10 cellular contexts compared by ENCODE assay signal in the genomic region with DNA sequence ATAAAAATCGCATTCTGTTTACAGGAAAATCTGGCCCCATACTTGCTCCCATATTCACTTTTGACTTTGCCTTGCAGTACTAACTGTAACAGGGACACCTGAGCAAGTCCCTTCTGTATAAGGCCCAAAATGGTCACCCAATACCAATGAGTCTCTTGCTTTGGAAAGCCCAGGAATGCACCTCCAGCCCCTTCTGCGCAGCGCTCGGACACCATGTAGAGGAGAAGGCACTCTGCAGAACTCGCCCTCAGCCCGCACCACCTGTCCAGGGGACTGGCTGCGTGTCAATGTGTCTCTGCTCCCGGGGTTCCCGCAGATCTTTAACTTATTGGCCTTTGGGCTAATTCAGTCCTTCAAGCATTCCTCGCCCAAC. TPM values are rescaled to one million over a fixed set of nuclear protein-coding genes. Genes with fewer than 3 reads are reported as not detected.
DNase-seq lines count a peak whose midpoint lies in the region; ATAC-seq and TF ChIP-seq lines count a peak whose summit lies in the region.
"Had no signal": no experiment of that assay in that cellular context is flagged by ENCODE, and none has a peak within 500 bp of the region (broad histone marks: within the 10 kb centered on the region; RNA-seq: fewer than 3 reads in every experiment).

No MANE protein-coding gene starts in this region.

- H3K27me3 Mint-ChIP-seq in brain = peaks cover 16% of the 10 kb centered on the region

- H3K4me3 Mint-ChIP-seq in brain = peak overlapping the region in 3 of 5 experiments; percentile 16 to 50 (median 20)

- peak overlapping the region; percentile 12 to 94 (median 90) for H3K27ac Mint-ChIP-seq in brain

- no peak for TF ChIP-seq EP300 in ovary (IDR thresholded peaks at IDR 0.05)

- intact Hi-C loops in ovary (cut with DNase I) = loop anchor here (1.0 to 5.0 kb wide), 3 partner anchors 112 to 114 kb away; no protein-coding TSS in a partner anchor

- no peaks in the 10 kb centered on the region for H3K9me3 ChIP-seq in ovary
- H3K9me3 ChIP-seq: ascending aorta, mucosa of descending colon had no signal

- H3K4me1 Mint-ChIP-seq in brain = peaks cover 32% of the 10 kb centered on the region

- WGBS in ovary, 3 donors = 23 to 37% (median 29%) methylated on average over 10 of the region's 10 CpGs

- H3K27ac ChIP-seq in ovary = peak overlapping the region in 1 of 2 donors; percentile 51
- H3K27ac ChIP-seq: ascending aorta had no signal

- TF ChIP-seq CTCF in brain (conservative IDR thresholded peaks at IDR 0.05) (peak; percentile 12 to 25), ovary (IDR thresholded peaks at IDR 0.05) (no peak)

- TF ChIP-seq POLR2A in ovary (IDR thresholded peaks at IDR 0.05) = no peak

- no peaks in the 10 kb centered on the region for H3K36me3 ChIP-seq in ovary
- H3K36me3 ChIP-seq: ascending aorta had no signal

- ATAC-seq in GM18511 (IDR thresholded peaks at IDR 0.05; ENCODE audit: unreplicated experiment) (peak; percentile 9), HG03066 (IDR thresholded peaks at IDR 0.05; ENCODE audit: low read depth, unreplicated experiment) (peak; percentile 7), GM18868 (IDR thresholded peaks at IDR 0.05; ENCODE audit: unreplicated experiment) (no peak)

- peaks cover 2% of the 10 kb centered on the region for H3K4me1 ChIP-seq in ovary (ENCODE audit: insufficient read depth)
- H3K4me1 ChIP-seq: ascending aorta had no signal

- peaks cover 0 to 3% (median 0%) of the 10 kb centered on the region in 5 experiments for H3K9me3 Mint-ChIP-seq in brain

- H3K27me3 ChIP-seq in ovary = no peaks in the 10 kb centered on the region
- H3K27me3 ChIP-seq: ascending aorta had no signal

- no peaks in the 10 kb centered on the region for H3K36me3 Mint-ChIP-seq in brain

- H3K4me3 ChIP-seq in ovary = no peak overlapping the region
- H3K4me3 ChIP-seq: ascending aorta, mucosa of descending colon had no signal

- DNase-seq in ovary (peak in 3 of 5 donors; percentile 31 to 52 (median 44)), GM03348 (ENCODE audit: low spot score) (no peak), NOMO-1 treated with DMSO at 0.1 percent for 48 hours (lab: John Stamatoyannopoulos, UW; ENCODE audit: unreplicated experiment) (no peak), NCI-H2107 (lab: John Stamatoyannopoulos, UW) (no peak)

RNA-seq across cellular contexts. Expression of a gene that starts 0.7 kb away (rescaled TPM):
- polyA plus RNA-seq in brain (ENCODE audit: insufficient read depth, low read depth, low replicate concordance) = not detected
- under 1 TPM in 4 of 7 donors, not detected in 3; 0.05 to 0.24 (median 0.09) TPM for total RNA-seq in ovary
- polyA plus RNA-seq in ovary = under 1 TPM; 0.18 to 0.47 TPM
- total RNA-seq: ascending aorta had no signal

RNA-seq across cellular contexts. Expression of a gene that starts 34.7 kb away (rescaled TPM):
- 133 TPM for polyA plus RNA-seq in brain (ENCODE audit: insufficient read depth, low read depth, low replicate concordance)
- 100 to 1,000 TPM; 130 to 179 (median 161) TPM for total RNA-seq in ovary
- 100 to 1,000 TPM; 130 to 260 TPM for polyA plus RNA-seq in ovary

Comparison
In these comparisons a context has a peak if more than half of its experiments do, and no peak if none do; other contexts are left out.
1. CTCF ChIP-seq: peak in brain (2 of 2); none in ovary (0 of 3).
2. DNase-seq: peak in ovary (3 of 5); none in GM03348 (single experiment), NOMO-1 treated with DMSO at 0.1 percent for 48 hours (single experiment) and NCI-H2107 (single experiment).